ENCODE assay signal across 30 cellular contexts in the genomic region with DNA sequence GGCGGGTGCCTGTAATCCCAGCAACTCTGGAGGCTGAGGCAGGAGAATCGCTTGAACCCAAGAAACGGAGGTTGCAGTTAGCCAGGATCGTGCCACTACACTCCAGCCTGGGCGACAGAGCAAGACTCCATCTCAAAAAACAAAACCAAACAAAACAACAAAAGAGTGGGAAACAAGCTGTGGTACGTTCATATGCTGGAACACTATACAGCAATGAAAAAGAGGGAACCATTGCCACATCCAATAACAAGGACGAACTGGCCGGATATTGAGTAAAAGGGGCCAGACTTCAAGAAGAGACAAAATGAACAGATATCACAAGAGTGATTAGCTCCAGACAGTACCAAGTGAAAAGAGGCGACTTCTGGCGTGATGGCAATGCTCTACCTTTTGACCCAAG. TPM values are rescaled to one million over a fixed set of nuclear protein-coding genes. Genes with fewer than 3 reads are reported as not detected.
"Had no signal": no experiment of that assay in that cellular context is flagged by ENCODE, and none has a peak within 500 bp of the region (broad histone marks: within the 10 kb centered on the region; RNA-seq: fewer than 3 reads in every experiment).

No MANE protein-coding gene starts in this region.

- H3K36me3 Mint-ChIP-seq: natural killer cell treated with Interleukin-12 subunit alpha and Interleukin-12 subunit beta and Interleukin-15 and Interleukin-18, amount 100 ng/mL, for 72 hours; stimulated activated effector memory CD8-positive, alpha-beta T cell treated with anti-CD3 and anti-CD28 coated beads, Interleukin-12 subunit alpha, Interleukin-12 subunit beta, amount 100 ng/mL, for 72 hours had no signal

- H3K36me3 ChIP-seq: ovary, right lobe of liver, sigmoid colon, stomach, thoracic aorta, thyroid gland, upper lobe of left lung, vagina had no signal

- FAIRE-seq: small intestine, urothelium cell line had no signal

- H3K9me3 ChIP-seq: ovary, psoas muscle, right lobe of liver, sigmoid colon, stomach, thoracic aorta, thyroid gland, tibial nerve, upper lobe of left lung, vagina had no signal

- H3K4me3 Mint-ChIP-seq: natural killer cell treated with Interleukin-12 subunit alpha and Interleukin-12 subunit beta and Interleukin-15 and Interleukin-18, amount 100 ng/mL, for 72 hours; nephron progenitor cell; neural crest cell; stimulated activated effector memory CD8-positive, alpha-beta T cell treated with anti-CD3 and anti-CD28 coated beads, Interleukin-12 subunit alpha, Interleukin-12 subunit beta, amount 100 ng/mL, for 72 hours; stimulated activated naive B cell treated with anti-CD40 and anti-IgM and Interleukin-4, amounts not matched to agents 10 μg/mL and 1 μg/mL and 100 μg/mL, for 72 hours; stimulated activated naive CD8-positive, alpha-beta T cell treated with anti-CD3 and anti-CD28 coated beads, Interleukin-15, Interleukin-2, amounts not matched to agents 100 ng/mL and 50 ng/mL, for 24 hours had no signal

- H3K27ac ChIP-seq: ovary, parathyroid adenoma, psoas muscle, right lobe of liver, sigmoid colon, stomach, thoracic aorta, thyroid gland, tibial nerve, upper lobe of left lung, vagina had no signal

- H3K79me2 ChIP-seq: parathyroid adenoma had no signal

- H2AFZ ChIP-seq: parathyroid adenoma had no signal

- H3K27me3 ChIP-seq: ovary, right lobe of liver, sigmoid colon, stomach, thyroid gland, tibial nerve, upper lobe of left lung, vagina had no signal

- DNase-seq: nephron progenitor cell; occipital lobe; ovary; posterior cingulate gyrus; psoas muscle; right cardiac atrium; right lobe of liver; sigmoid colon; small intestine; stimulated activated CD4-positive, alpha-beta T cell treated with anti-CD3 and anti-CD28 coated beads, Interleukin-15, amount 100 ng/mL, for 24 hours; stimulated activated CD4-positive, alpha-beta T cell treated with anti-CD3 and anti-CD28 coated beads, Interleukin-2, amount 100 ng/mL, for 24 hours; stimulated activated CD4-positive, alpha-beta T cell treated with anti-CD3 and anti-CD28 coated beads, Interleukin-2, amount 100 ng/mL, for 48 hours; stimulated activated CD4-positive, alpha-beta T cell treated with anti-CD3 and anti-CD28 coated beads, Interleukin-4, amount 100 ng/mL, for 24 hours; stimulated activated naive B cell treated with anti-CD40 and anti-IgM and Interleukin-4, amounts not matched to agents 10 μg/mL and 1 μg/mL and 100 μg/mL, for 72 hours; stimulated activated naive CD4-positive, alpha-beta T cell treated with Interleukin-2 at 50 U/mL for 16 hours; stomach; thyroid gland; trophoblast cell; upper lobe of left lung had no signal

- H3K9me3 Mint-ChIP-seq: natural killer cell treated with Interleukin-12 subunit alpha and Interleukin-12 subunit beta and Interleukin-15 and Interleukin-18, amount 100 ng/mL, for 72 hours; nephron progenitor cell; neural crest cell; stimulated activated effector memory CD8-positive, alpha-beta T cell treated with anti-CD3 and anti-CD28 coated beads, Interleukin-12 subunit alpha, Interleukin-12 subunit beta, amount 100 ng/mL, for 72 hours; stimulated activated naive CD8-positive, alpha-beta T cell treated with anti-CD3 and anti-CD28 coated beads, Interleukin-15, Interleukin-2, amounts not matched to agents 100 ng/mL and 50 ng/mL, for 24 hours had no signal

- ATAC-seq: natural killer cell treated with Interleukin-12 subunit alpha and Interleukin-12 subunit beta and Interleukin-15 and Interleukin-18, amount 100 ng/mL, for 72 hours; psoas muscle; right cardiac atrium; right lobe of liver; stimulated activated effector memory CD8-positive, alpha-beta T cell treated with anti-CD3 and anti-CD28 coated beads, Interleukin-12 subunit alpha, Interleukin-12 subunit beta, amount 100 ng/mL, for 72 hours; stimulated activated naive B cell treated with anti-CD40 and anti-IgM and Interleukin-4, amounts not matched to agents 10 μg/mL and 1 μg/mL and 100 μg/mL, for 72 hours had no signal

- H3K9ac ChIP-seq: parathyroid adenoma had no signal

- H3K27ac Mint-ChIP-seq: natural killer cell treated with Interleukin-12 subunit alpha and Interleukin-12 subunit beta and Interleukin-15 and Interleukin-18, amount 100 ng/mL, for 72 hours; nephron progenitor cell; progenitor cell of endocrine pancreas; stimulated activated effector memory CD8-positive, alpha-beta T cell treated with anti-CD3 and anti-CD28 coated beads, Interleukin-12 subunit alpha, Interleukin-12 subunit beta, amount 100 ng/mL, for 72 hours; stimulated activated naive B cell treated with anti-CD40 and anti-IgM and Interleukin-4, amounts not matched to agents 10 μg/mL and 1 μg/mL and 100 μg/mL, for 72 hours; stimulated activated naive CD8-positive, alpha-beta T cell treated with anti-CD3 and anti-CD28 coated beads, Interleukin-15, Interleukin-2, amounts not matched to agents 100 ng/mL and 50 ng/mL, for 24 hours had no signal

- H3K27me3 Mint-ChIP-seq: natural killer cell treated with Interleukin-12 subunit alpha and Interleukin-12 subunit beta and Interleukin-15 and Interleukin-18, amount 100 ng/mL, for 72 hours; progenitor cell of endocrine pancreas; stimulated activated naive B cell treated with anti-CD40 and anti-IgM and Interleukin-4, amounts not matched to agents 10 μg/mL and 1 μg/mL and 100 μg/mL, for 72 hours; stimulated activated naive CD8-positive, alpha-beta T cell treated with anti-CD3 and anti-CD28 coated beads, Interleukin-15, Interleukin-2, amounts not matched to agents 100 ng/mL and 50 ng/mL, for 24 hours had no signal

- H3K4me1 ChIP-seq: parathyroid adenoma had no signal

- H3K4me3 ChIP-seq: ovary, psoas muscle, right lobe of liver, sigmoid colon, stomach, thoracic aorta, thyroid gland, tibial nerve, upper lobe of left lung, vagina had no signal

RNA-seq across cellular contexts. Expression of a gene that starts 45.5 kb away (rescaled TPM):
- total RNA-seq: renal cortical epithelial cell had no signal
